Comparison of ENCODE assay signal across 25 cellular contexts in the genomic region with DNA sequence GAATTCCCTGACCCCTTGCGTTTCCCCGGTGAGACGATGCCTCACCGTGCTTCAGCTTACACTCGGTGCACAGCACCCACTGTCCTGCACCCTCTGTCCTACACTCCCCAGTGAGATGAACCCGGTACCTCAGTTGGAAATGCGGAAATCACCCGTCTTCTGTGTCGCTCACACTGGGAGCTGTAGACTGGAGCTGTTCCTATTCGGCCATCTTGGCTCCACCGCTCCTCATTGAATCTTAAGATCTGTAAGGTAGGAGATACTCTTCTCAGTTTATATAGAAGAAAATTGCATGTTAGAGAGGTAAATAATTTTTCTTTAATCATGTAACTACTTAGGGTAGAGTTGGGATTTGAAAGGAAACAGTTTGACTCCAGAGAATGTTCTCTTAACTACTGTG.
"Had no signal": no experiment of that assay in that cellular context is flagged by ENCODE, and none has a peak within 500 bp of the region (broad histone marks: within the 10 kb centered on the region; RNA-seq: fewer than 3 reads in every experiment).

No MANE protein-coding gene starts in this region.

- DNase-seq: cortex of kidney; effector memory CD8-positive, alpha-beta T cell; erythroblast; esophagus squamous epithelium; foreskin melanocyte; glutamatergic neuron; heart right ventricle; hippocampal formation; kidney glomerular epithelial cell; natural killer cell; occipital lobe; ovary; psoas muscle; sigmoid colon; stimulated activated CD4-positive, alpha-beta T cell treated with anti-CD3 and anti-CD28 coated beads, Interleukin-2, amount 100 ng/mL, for 24 hours; stimulated activated CD4-positive, alpha-beta T cell treated with anti-CD3 and anti-CD28 coated beads, Interleukin-4, amount 100 ng/mL, for 24 hours; stimulated activated naive CD8-positive, alpha-beta T cell treated with anti-CD3 and anti-CD28 coated beads, Interleukin-15, Interleukin-2, amounts not matched to agents 100 U/mL and 50 U/mL, for 24 hours; upper lobe of left lung; uterus had no signal

- H3K4me1 ChIP-seq: esophagus squamous epithelium, heart right ventricle, psoas muscle, sigmoid colon, tibial nerve, upper lobe of left lung, uterus had no signal

- H3K4me3 ChIP-seq: esophagus squamous epithelium, heart right ventricle, lung, ovary, psoas muscle, sigmoid colon, thoracic aorta, tibial nerve, upper lobe of left lung, uterus had no signal

- H3K9me3 ChIP-seq: esophagus squamous epithelium, heart right ventricle, ovary, psoas muscle, sigmoid colon, thoracic aorta, upper lobe of left lung, uterus had no signal

- H3K36me3 ChIP-seq: esophagus squamous epithelium, heart right ventricle, ovary, sigmoid colon, thoracic aorta, tibial nerve, upper lobe of left lung, uterus had no signal

- H3K27me3 ChIP-seq: esophagus squamous epithelium, heart right ventricle, ovary, sigmoid colon, tibial nerve, upper lobe of left lung, uterus had no signal

- H3K27ac ChIP-seq: esophagus squamous epithelium, heart right ventricle, ovary, psoas muscle, sigmoid colon, thoracic aorta, tibial nerve, upper lobe of left lung, uterus had no signal

- ATAC-seq: effector memory CD8-positive, alpha-beta T cell; heart right ventricle; left lobe of liver; natural killer cell; psoas muscle; right cardiac atrium; stimulated activated memory B cell treated with anti-CD40 and anti-IgM and Interleukin-4, amounts not matched to agents 10 μg/mL and 1 μg/mL and 100 μg/mL, for 72 hours; stimulated activated naive CD8-positive, alpha-beta T cell treated with anti-CD3 and anti-CD28 coated beads, Interleukin-15, Interleukin-2, amounts not matched to agents 100 U/mL and 50 U/mL, for 24 hours had no signal
